Comparison of ENCODE assay signal across 2 cellular contexts in genomic region chr12:71655907-71656306, GRCh38.
TF ChIP-seq lines count a peak whose summit lies in the region.

No MANE protein-coding gene starts in this region.

TF ChIP-seq in IMR-90, 13 proteins besides CTCF, POLR2A, EP300 and RAD21:
- no peak for TF ChIP-seq CEBPB (IDR thresholded peaks at IDR 0.05; ENCODE audit: low read depth, low read length)

TF ChIP-seq in neural cell, 6 proteins besides CTCF, POLR2A, EP300 and RAD21:
- TF ChIP-seq REST (IDR thresholded peaks at IDR 0.05; ENCODE audit: borderline replicate concordance) (no peak), POLR2AphosphoS5 (IDR thresholded peaks at IDR 0.05) (no peak), MXI1 (conservative IDR thresholded peaks at IDR 0.05; ENCODE audit: poor library complexity, severe bottlenecking) (no peak)
